Comparison of ENCODE assay signal across 8 cellular contexts in genomic region chr19:48999481-49000325, GRCh38. TPM values are rescaled to one million over a fixed set of nuclear protein-coding genes. Genes with fewer than 3 reads are reported as not detected.
DNase-seq lines count a peak whose midpoint lies in the region; ATAC-seq and TF ChIP-seq lines count a peak whose summit lies in the region.

No MANE protein-coding gene starts in this region.

- no peaks in the 10 kb centered on the region for H4K20me1 ChIP-seq in OCI-LY1 (ENCODE audit: insufficient read depth, low read length)

- peak overlapping the region; percentile 61 for H3K27ac Mint-ChIP-seq in activated T-cell treated with anti-CD3 and anti-CD28 coated beads, Interleukin-2, amount 50 U/mL, for 24 hours

- no peaks in the 10 kb centered on the region for H3K9me3 ChIP-seq in OCI-LY1 (ENCODE audit: low read length)

- no peak overlapping the region for H3K4me3 ChIP-seq in OCI-LY1 (ENCODE audit: low read depth, low read length, poor library complexity, severe bottlenecking)

- DNase-seq in DMS 273 (lab: John Stamatoyannopoulos, UW; ENCODE audit: unreplicated experiment) (peak; percentile 73), DMS 273 treated with DMSO at 0.1 percent for 48 hours (lab: John Stamatoyannopoulos, UW) (no peak), fibroblast of the conjunctiva (ENCODE audit: low read depth) (peak; percentile 48), sciatic nerve (ENCODE audit: low spot score) (no peak), NCI-H2081 treated with DMSO at 0.1 percent for 48 hours (lab: John Stamatoyannopoulos, UW) (no peak)
- peak; percentile 79 for DNase-seq in activated T-cell treated with anti-CD3 and anti-CD28 coated beads, Interleukin-2, amount 50 U/mL, for 24 hours

- peaks cover 12% of the 10 kb centered on the region; the same call in 1 of the 2 replicates for H3K79me2 ChIP-seq in OCI-LY1 (ENCODE audit: insufficient read depth, low read length)

- H3F3A ChIP-seq in OCI-LY1 (ENCODE audit: insufficient read depth, low read length) = no peaks in the 10 kb centered on the region

- H3K9me3 Mint-ChIP-seq in activated T-cell treated with anti-CD3 and anti-CD28 coated beads, Interleukin-2, amount 50 U/mL, for 24 hours = no peaks in the 10 kb centered on the region

- H3K4me1 ChIP-seq in OCI-LY1 (ENCODE audit: insufficient read depth, low read length, severe bottlenecking) = peaks cover 13% of the 10 kb centered on the region

- ATAC-seq in sciatic nerve = peak; percentile 18
- no peak for ATAC-seq in GM19467 (IDR thresholded peaks at IDR 0.05; ENCODE audit: unreplicated experiment)

- H3K9ac ChIP-seq in OCI-LY1 (ENCODE audit: low read length) = no peak overlapping the region

- TF ChIP-seq CTCF in OCI-LY1 (IDR thresholded peaks at IDR 0.05; ENCODE audit: low read length) = peak; percentile 83

- peaks cover 35% of the 10 kb centered on the region for H3K4me1 Mint-ChIP-seq in activated T-cell treated with anti-CD3 and anti-CD28 coated beads, Interleukin-2, amount 50 U/mL, for 24 hours (ENCODE audit: low read depth)

- H2AFZ ChIP-seq in OCI-LY1 (ENCODE audit: low read length) = no peak overlapping the region

- H3K36me3 ChIP-seq in OCI-LY1 (ENCODE audit: insufficient read depth, low read length) = peaks cover 44% of the 10 kb centered on the region

- no peak overlapping the region for H3K4me3 Mint-ChIP-seq in activated T-cell treated with anti-CD3 and anti-CD28 coated beads, Interleukin-2, amount 50 U/mL, for 24 hours

- peaks cover 75% of the 10 kb centered on the region for H3K36me3 Mint-ChIP-seq in activated T-cell treated with anti-CD3 and anti-CD28 coated beads, Interleukin-2, amount 50 U/mL, for 24 hours (ENCODE audit: low read depth)

- no peak overlapping the region for H3K4me2 ChIP-seq in OCI-LY1 (ENCODE audit: low read length)

- H3K27me3 ChIP-seq in OCI-LY1 (ENCODE audit: insufficient read depth, low read length) = no peaks in the 10 kb centered on the region

- H3K27me3 Mint-ChIP-seq in activated T-cell treated with anti-CD3 and anti-CD28 coated beads, Interleukin-2, amount 50 U/mL, for 24 hours = no peaks in the 10 kb centered on the region

- no peaks in the 10 kb centered on the region for H3K9me2 ChIP-seq in OCI-LY1 (ENCODE audit: low read depth, low read length)

- no peak overlapping the region for H3K27ac ChIP-seq in OCI-LY1 (ENCODE audit: low read depth, low read length, poor library complexity, severe bottlenecking)

- intact Hi-C loops in sciatic nerve (cut with DNase I) = no loop called here

RNA-seq across cellular contexts. Expression of gene RUVBL2, which starts 6.0 kb away (rescaled TPM):
- 29.9 TPM for total RNA-seq in sciatic nerve

RNA-seq across cellular contexts. Expression of gene GYS1, which starts 6.6 kb away (rescaled TPM):
- total RNA-seq in sciatic nerve = 42.0 TPM

RNA-seq across cellular contexts. Expression of gene LHB, which starts 17.2 kb away (rescaled TPM):
- not detected for total RNA-seq in sciatic nerve

RNA-seq across cellular contexts. Expression of gene CGB3, which starts 24.4 kb away (rescaled TPM):
- total RNA-seq in sciatic nerve = not detected

RNA-seq across cellular contexts. Expression of gene CGB2, which starts 32.0 kb away (rescaled TPM):
- total RNA-seq in sciatic nerve = not detected

Comparison
In these comparisons a context has a peak if more than half of its experiments do, and no peak if none do; other contexts are left out.
1. DNase-seq: peak in DMS 273 (single experiment), activated T-cell treated with anti-CD3 and anti-CD28 coated beads, Interleukin-2, amount 50 U/mL, for 24 hours (single experiment) and fibroblast of the conjunctiva (single experiment); none in DMS 273 treated with DMSO at 0.1 percent for 48 hours (single experiment), sciatic nerve (single experiment) and NCI-H2081 treated with DMSO at 0.1 percent for 48 hours (single experiment).